18 cellular contexts compared by ENCODE assay signal in genomic region chr1:41580021-41580420, GRCh38.
"Had no signal": no experiment of that assay in that cellular context is flagged by ENCODE, and none has a peak within 500 bp of the region (broad histone marks: within the 10 kb centered on the region; RNA-seq: fewer than 3 reads in every experiment).

No MANE protein-coding gene starts in this region.

- H3K27ac ChIP-seq: cardiac muscle cell, gastroesophageal sphincter, lower lobe of right lung, prostate gland, skin epidermis, suprapubic skin had no signal

- H3K4me3 Mint-ChIP-seq: activated T-cell treated with anti-CD3 and anti-CD28 coated beads, Interleukin-2, amount 50 U/mL, for 72 hours; mesothelial cell of epicardium; nephron progenitor cell; stimulated activated naive CD8-positive, alpha-beta T cell treated with anti-CD3 and anti-CD28 coated beads, Interleukin-15, Interleukin-2, amounts not matched to agents 100 ng/mL and 50 ng/mL, for 24 hours; type B pancreatic cell had no signal

- H3K36me3 Mint-ChIP-seq: mesothelial cell of epicardium, type B pancreatic cell had no signal

- H3K9me3 Mint-ChIP-seq: activated T-cell treated with anti-CD3 and anti-CD28 coated beads, Interleukin-2, amount 50 U/mL, for 72 hours; mesothelial cell of epicardium; nephron progenitor cell; stimulated activated naive CD8-positive, alpha-beta T cell treated with anti-CD3 and anti-CD28 coated beads, Interleukin-15, Interleukin-2, amounts not matched to agents 100 ng/mL and 50 ng/mL, for 24 hours; type B pancreatic cell had no signal

- H3K27me3 ChIP-seq: cardiac muscle cell, gastroesophageal sphincter, suprapubic skin had no signal

- H3K36me3 ChIP-seq: cardiac muscle cell, prostate gland had no signal

- H3K4me1 Mint-ChIP-seq: mesothelial cell of epicardium had no signal

- H3K4me1 ChIP-seq: gastroesophageal sphincter, lower lobe of right lung, prostate gland, suprapubic skin had no signal

- H3K4me3 ChIP-seq: cardiac muscle cell, gastroesophageal sphincter, lower lobe of right lung, prostate gland, skin epidermis, suprapubic skin had no signal

- DNase-seq: activated T-cell treated with anti-CD3 and anti-CD28 coated beads, Interleukin-2, amount 50 U/mL, for 72 hours; aorta; left colon; lower lobe of right lung; nephron progenitor cell; occipital lobe; right cardiac atrium; T-helper 9 cell had no signal

- FAIRE-seq: islet of Langerhans had no signal

- H3K27ac Mint-ChIP-seq: activated T-cell treated with anti-CD3 and anti-CD28 coated beads, Interleukin-2, amount 50 U/mL, for 72 hours; mesothelial cell of epicardium; nephron progenitor cell; type B pancreatic cell had no signal

- H3K27me3 Mint-ChIP-seq: stimulated activated naive CD8-positive, alpha-beta T cell treated with anti-CD3 and anti-CD28 coated beads, Interleukin-15, Interleukin-2, amounts not matched to agents 100 ng/mL and 50 ng/mL, for 24 hours had no signal

- ATAC-seq: activated CD4-positive, CD25-positive, alpha-beta regulatory T cell treated with anti-CD3 and anti-CD28 coated beads, Interleukin-2, amount 50 U/mL, for 24 hours; activated T-cell treated with anti-CD3 and anti-CD28 coated beads, Interleukin-2, amount 50 U/mL, for 72 hours; gastroesophageal sphincter; left colon; lower lobe of right lung; right cardiac atrium had no signal

- H3K9me3 ChIP-seq: gastroesophageal sphincter, lower lobe of right lung, prostate gland, suprapubic skin had no signal
